In genomic region chr14:91127411-91127810, GRCh38 we compare ENCODE assay signal across 1 cellular context.
TF ChIP-seq lines count a peak whose summit lies in the region.

No MANE protein-coding gene starts in this region.

TF ChIP-seq in HepG2, 621 proteins besides CTCF, POLR2A, EP300 and RAD21 (continued from another document):
- TF ChIP-seq, protein P1, sequence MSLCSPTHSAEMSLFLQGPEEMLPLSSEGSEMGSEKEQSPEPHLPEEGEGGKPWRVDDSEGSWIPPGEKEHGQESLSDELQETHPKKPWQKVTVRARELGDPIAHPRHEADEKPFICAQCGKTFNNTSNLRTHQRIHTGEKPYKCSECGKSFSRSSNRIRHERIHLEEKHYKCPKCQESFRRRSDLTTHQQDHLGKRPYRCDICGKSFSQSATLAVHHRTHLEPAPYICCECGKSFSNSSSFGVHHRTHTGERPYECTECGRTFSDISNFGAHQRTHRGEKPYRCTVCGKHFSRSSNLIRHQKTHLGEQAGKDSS (CRISPR knock-in tag; IDR thresholded peaks at IDR 0.05; ENCODE audit: borderline replicate concordance, low read depth) = no peak
- no peak for TF ChIP-seq EED (CRISPR knock-in tag; IDR thresholded peaks at IDR 0.05)
- TF ChIP-seq, protein P2, sequence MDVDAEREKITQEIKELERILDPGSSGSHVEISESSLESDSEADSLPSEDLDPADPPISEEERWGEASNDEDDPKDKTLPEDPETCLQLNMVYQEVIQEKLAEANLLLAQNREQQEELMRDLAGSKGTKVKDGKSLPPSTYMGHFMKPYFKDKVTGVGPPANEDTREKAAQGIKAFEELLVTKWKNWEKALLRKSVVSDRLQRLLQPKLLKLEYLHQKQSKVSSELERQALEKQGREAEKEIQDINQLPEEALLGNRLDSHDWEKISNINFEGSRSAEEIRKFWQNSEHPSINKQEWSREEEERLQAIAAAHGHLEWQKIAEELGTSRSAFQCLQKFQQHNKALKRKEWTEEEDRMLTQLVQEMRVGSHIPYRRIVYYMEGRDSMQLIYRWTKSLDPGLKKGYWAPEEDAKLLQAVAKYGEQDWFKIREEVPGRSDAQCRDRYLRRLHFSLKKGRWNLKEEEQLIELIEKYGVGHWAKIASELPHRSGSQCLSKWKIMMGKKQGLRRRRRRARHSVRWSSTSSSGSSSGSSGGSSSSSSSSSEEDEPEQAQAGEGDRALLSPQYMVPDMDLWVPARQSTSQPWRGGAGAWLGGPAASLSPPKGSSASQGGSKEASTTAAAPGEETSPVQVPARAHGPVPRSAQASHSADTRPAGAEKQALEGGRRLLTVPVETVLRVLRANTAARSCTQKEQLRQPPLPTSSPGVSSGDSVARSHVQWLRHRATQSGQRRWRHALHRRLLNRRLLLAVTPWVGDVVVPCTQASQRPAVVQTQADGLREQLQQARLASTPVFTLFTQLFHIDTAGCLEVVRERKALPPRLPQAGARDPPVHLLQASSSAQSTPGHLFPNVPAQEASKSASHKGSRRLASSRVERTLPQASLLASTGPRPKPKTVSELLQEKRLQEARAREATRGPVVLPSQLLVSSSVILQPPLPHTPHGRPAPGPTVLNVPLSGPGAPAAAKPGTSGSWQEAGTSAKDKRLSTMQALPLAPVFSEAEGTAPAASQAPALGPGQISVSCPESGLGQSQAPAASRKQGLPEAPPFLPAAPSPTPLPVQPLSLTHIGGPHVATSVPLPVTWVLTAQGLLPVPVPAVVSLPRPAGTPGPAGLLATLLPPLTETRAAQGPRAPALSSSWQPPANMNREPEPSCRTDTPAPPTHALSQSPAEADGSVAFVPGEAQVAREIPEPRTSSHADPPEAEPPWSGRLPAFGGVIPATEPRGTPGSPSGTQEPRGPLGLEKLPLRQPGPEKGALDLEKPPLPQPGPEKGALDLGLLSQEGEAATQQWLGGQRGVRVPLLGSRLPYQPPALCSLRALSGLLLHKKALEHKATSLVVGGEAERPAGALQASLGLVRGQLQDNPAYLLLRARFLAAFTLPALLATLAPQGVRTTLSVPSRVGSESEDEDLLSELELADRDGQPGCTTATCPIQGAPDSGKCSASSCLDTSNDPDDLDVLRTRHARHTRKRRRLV (CRISPR knock-in tag; IDR thresholded peaks at IDR 0.05) = no peak
- no peak for TF ChIP-seq HOXA9 (CRISPR knock-in tag; IDR thresholded peaks at IDR 0.05; ENCODE audit: borderline replicate concordance)
- TF ChIP-seq PAF1 (CRISPR knock-in tag; IDR thresholded peaks at IDR 0.05) = no peak
- TF ChIP-seq ZEB1 (IDR thresholded peaks at IDR 0.05; ENCODE audit: insufficient replicate concordance, low read depth) = no peak
- no peak for TF ChIP-seq ZNF354B (CRISPR knock-in tag; IDR thresholded peaks at IDR 0.05)
- TF ChIP-seq SP1 (IDR thresholded peaks at IDR 0.05) = no peak
- TF ChIP-seq SP1 (CRISPR knock-in tag; IDR thresholded peaks at IDR 0.05) = no peak
- no peak for TF ChIP-seq ZNF549 (CRISPR knock-in tag; IDR thresholded peaks at IDR 0.05)
- no peak for TF ChIP-seq JUN (CRISPR knock-in tag; IDR thresholded peaks at IDR 0.05)
- TF ChIP-seq MIER2 (CRISPR knock-in tag; IDR thresholded peaks at IDR 0.05) = no peak
- TF ChIP-seq NFATC3 (CRISPR knock-in tag; IDR thresholded peaks at IDR 0.05) = no peak
- no peak for TF ChIP-seq FUBP1 (CRISPR knock-in tag; IDR thresholded peaks at IDR 0.05; ENCODE audit: borderline replicate concordance)
- no peak for TF ChIP-seq ZNF552 (CRISPR knock-in tag; IDR thresholded peaks at IDR 0.05; ENCODE audit: borderline replicate concordance)
